In the genomic region with DNA sequence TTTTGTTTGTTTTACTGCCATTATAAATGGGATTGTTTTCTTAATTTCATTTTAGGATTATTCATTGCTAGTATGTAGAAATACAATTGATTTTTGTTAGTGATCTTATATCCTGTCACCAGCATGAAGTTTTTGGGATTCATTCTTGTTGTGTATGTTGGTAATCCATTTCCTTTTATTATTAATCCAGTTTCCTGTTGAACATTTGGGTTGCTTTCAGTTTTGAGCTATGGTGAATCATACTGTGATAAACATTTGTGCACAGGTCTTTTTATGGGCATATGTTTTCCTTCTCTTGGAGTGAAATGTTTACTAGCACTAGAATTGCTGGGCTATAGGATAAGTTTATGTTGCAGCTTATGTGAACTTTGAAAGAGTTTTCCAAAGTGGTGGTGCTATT, we compare ENCODE assay signal across 13 cellular contexts.
A peak's percentile ranks its signal among the peaks of the same experiment; 100 is the strongest.
DNase-seq lines count a peak whose midpoint lies in the region; ATAC-seq, FAIRE-seq and TF ChIP-seq lines count a peak whose summit lies in the region.
"Had no signal": no experiment of that assay in that cellular context is flagged by ENCODE, and none has a peak within 500 bp of the region (broad histone marks: within the 10 kb centered on the region; RNA-seq: fewer than 3 reads in every experiment).

No MANE protein-coding gene starts in this region.

- no peak for ATAC-seq in A549
- peak; percentile 66 for ATAC-seq in GM21619 (IDR thresholded peaks at IDR 0.05; ENCODE audit: unreplicated experiment)
- ATAC-seq in RWPE2 (ENCODE audit: low read depth) = peak; percentile 81
- no peak for ATAC-seq in GM18519 (IDR thresholded peaks at IDR 0.05; ENCODE audit: low FRiP score, unreplicated experiment)
- no peak for ATAC-seq in GM18867 (IDR thresholded peaks at IDR 0.05; ENCODE audit: unreplicated experiment)
- ATAC-seq: Right ventricle myocardium inferior, WTC11 had no signal

- H3K36me3 ChIP-seq in RWPE2 (ENCODE audit: low read depth) = peaks cover 45% of the 10 kb centered on the region
- peaks cover 2 to 12% of the 10 kb centered on the region in 2 experiments for H3K36me3 ChIP-seq in trophoblast cell (ENCODE audit: control insufficient read depth in 1 of 2, insufficient read depth in 2 of 2, low read length in 2 of 2)

- DNase-seq in A549 (ENCODE audit: low read depth in 1 of 2, low spot score in 1 of 2) (no peak), RWPE2 (ENCODE audit: low spot score) (no peak), foreskin fibroblast (peak; percentile 16 to 53), trophoblast cell (no peak), GM20000 (ENCODE audit: low spot score) (no peak)
- DNase-seq: activated gamma-delta T cell treated with Interleukin-2 at 50 U/mL for 16 hours, dorsolateral prefrontal cortex, naive B cell had no signal

- no peak overlapping the region for H2BK120ac ChIP-seq in trophoblast cell (ENCODE audit: insufficient read depth, low read length, poor library complexity)

- no peak overlapping the region for H4K8ac ChIP-seq in trophoblast cell (ENCODE audit: low read depth, low read length)

- H3K4me1 ChIP-seq in A549 (0 out of 3 replicates have a peak, but pooled peaks cover 4% of the 10 kb centered on the region), RWPE2 (ENCODE audit: insufficient read depth, poor library complexity, severe bottlenecking) (peaks cover 7% of the 10 kb centered on the region), trophoblast cell (ENCODE audit: control insufficient read depth in 1 of 2, insufficient read depth in 2 of 2, low read length in 2 of 2) (no peaks in the 10 kb centered on the region)

- no peak overlapping the region for H4K91ac ChIP-seq in trophoblast cell (ENCODE audit: low read depth, low read length)

- TF ChIP-seq CTCF in A549 (IDR thresholded peaks at IDR 0.05) = no peak
- no peak for TF ChIP-seq CTCF in RWPE2 (IDR thresholded peaks at IDR 0.05; ENCODE audit: poor library complexity, severe bottlenecking)
- TF ChIP-seq CTCF in foreskin fibroblast (IDR thresholded peaks at IDR 0.05; ENCODE audit: low read depth, low read length) = no peak
- no peak for TF ChIP-seq CTCF in GM20000 (IDR thresholded peaks at IDR 0.05; ENCODE audit: extremely low read depth, missing control alignments)

- no peak overlapping the region for H3K4ac ChIP-seq in trophoblast cell (ENCODE audit: low read depth, low read length)

- TF ChIP-seq POLR2A in A549 (IDR thresholded peaks at IDR 0.05; ENCODE audit: low read length) = no peak

- no peak overlapping the region for H2AK5ac ChIP-seq in trophoblast cell (ENCODE audit: low read length)

- H3K9ac ChIP-seq in trophoblast cell (ENCODE audit: low read length) = no peak overlapping the region

- TF ChIP-seq EP300 in A549 (IDR thresholded peaks at IDR 0.05) = no peak

- no peak overlapping the region for H2AFZ ChIP-seq in trophoblast cell (ENCODE audit: insufficient read depth, low read length, poor library complexity)

- no peak overlapping the region for H4K12ac ChIP-seq in trophoblast cell (ENCODE audit: low read depth, low read length)

- no peaks in the 10 kb centered on the region for H3K27me3 ChIP-seq in RWPE2 (ENCODE audit: insufficient read depth, poor library complexity, severe bottlenecking)
- H3K27me3 ChIP-seq in trophoblast cell (ENCODE audit: insufficient read depth, low read length) = no peaks in the 10 kb centered on the region
- H3K27me3 ChIP-seq: dorsolateral prefrontal cortex had no signal

- H3K27ac ChIP-seq in A549 (no peak overlapping the region), RWPE2 (ENCODE audit: poor library complexity, severe bottlenecking) (peak overlapping the region; percentile 28), trophoblast cell (ENCODE audit: low read depth, low read length) (no peak overlapping the region)

- no peaks in the 10 kb centered on the region for H3K79me1 ChIP-seq in trophoblast cell (ENCODE audit: low read length)

- no peak overlapping the region for H2BK12ac ChIP-seq in trophoblast cell (ENCODE audit: low read length)

- no peak overlapping the region for H3K14ac ChIP-seq in trophoblast cell (ENCODE audit: low read length)

- POLR2A ChIA-PET in A549 (lab: Yijun Ruan, JAX) = no interaction called here

- TF ChIP-seq RAD21 in A549 (conservative IDR thresholded peaks at IDR 0.05 in 1 of 2, IDR thresholded peaks at IDR 0.05 in 1 of 2) = no peak

- H2BK5ac ChIP-seq in trophoblast cell (ENCODE audit: low read depth, low read length, poor library complexity) = no peak overlapping the region

- H3K4me3 ChIP-seq in A549 (no peak overlapping the region), RWPE2 (ENCODE audit: severe bottlenecking) (no peak overlapping the region), foreskin fibroblast (ENCODE audit: low read depth in 1 of 2, low read length in 2 of 2) (peak overlapping the region in 1 of 2 donors; percentile 45), trophoblast cell (ENCODE audit: low read depth, low read length) (no peak overlapping the region)
- H3K4me3 ChIP-seq: dorsolateral prefrontal cortex had no signal

- H3K4me2 ChIP-seq in A549 = peak overlapping the region; percentile 17; the same call in 2 of the 3 replicates
- no peak overlapping the region for H3K4me2 ChIP-seq in trophoblast cell (ENCODE audit: low read length)

- H3K9me3 ChIP-seq in A549 (no peaks in the 10 kb centered on the region), RWPE2 (ENCODE audit: severe bottlenecking) (no peaks in the 10 kb centered on the region), trophoblast cell (ENCODE audit: insufficient read depth, low read depth, low read length) (no peaks in the 10 kb centered on the region)

- H3K79me2 ChIP-seq in trophoblast cell (ENCODE audit: control insufficient read depth, insufficient read depth, low read length, poor library complexity) = no peaks in the 10 kb centered on the region

- CTCF ChIA-PET in A549 (lab: Yijun Ruan, JAX) = interaction anchor here (1.2 kb wide), 2 partner anchors 10 to 69 kb away, joined by 3 to 4 read pairs; no protein-coding TSS in a partner anchor

- no peak overlapping the region for H3K18ac ChIP-seq in trophoblast cell (ENCODE audit: low read length)

- H3K23ac ChIP-seq in trophoblast cell (ENCODE audit: low read length) = no peak overlapping the region

- FAIRE-seq in A549 (lab: Jason Lieb, UNC) = no peak

TF ChIP-seq in A549, 52 proteins besides CTCF, POLR2A, EP300 and RAD21:
- no peak for TF ChIP-seq HOXB5 (CRISPR knock-in tag; IDR thresholded peaks at IDR 0.05)
- no peak for TF ChIP-seq JUN (IDR thresholded peaks at IDR 0.05)
- no peak for TF ChIP-seq SREBF2 (IDR thresholded peaks at IDR 0.05)
- TF ChIP-seq CHD2 (IDR thresholded peaks at IDR 0.05; ENCODE audit: low read length, partially characterized antibody) = no peak
- TF ChIP-seq MAZ (IDR thresholded peaks at IDR 0.05; ENCODE audit: borderline replicate concordance, low read depth, low read length) = no peak
- TF ChIP-seq, protein P1, sequence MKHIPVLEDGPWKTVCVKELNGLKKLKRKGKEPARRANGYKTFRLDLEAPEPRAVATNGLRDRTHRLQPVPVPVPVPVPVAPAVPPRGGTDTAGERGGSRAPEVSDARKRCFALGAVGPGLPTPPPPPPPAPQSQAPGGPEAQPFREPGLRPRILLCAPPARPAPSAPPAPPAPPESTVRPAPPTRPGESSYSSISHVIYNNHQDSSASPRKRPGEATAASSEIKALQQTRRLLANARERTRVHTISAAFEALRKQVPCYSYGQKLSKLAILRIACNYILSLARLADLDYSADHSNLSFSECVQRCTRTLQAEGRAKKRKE (CRISPR knock-in tag; IDR thresholded peaks at IDR 0.05; ENCODE audit: low read depth) = no peak
- TF ChIP-seq RFX5 (IDR thresholded peaks at IDR 0.05) = no peak
- no peak for TF ChIP-seq CHD4 (IDR thresholded peaks at IDR 0.05; ENCODE audit: borderline replicate concordance)
- TF ChIP-seq ZC3H11A (IDR thresholded peaks at IDR 0.05) = no peak
- TF ChIP-seq, protein P2, sequence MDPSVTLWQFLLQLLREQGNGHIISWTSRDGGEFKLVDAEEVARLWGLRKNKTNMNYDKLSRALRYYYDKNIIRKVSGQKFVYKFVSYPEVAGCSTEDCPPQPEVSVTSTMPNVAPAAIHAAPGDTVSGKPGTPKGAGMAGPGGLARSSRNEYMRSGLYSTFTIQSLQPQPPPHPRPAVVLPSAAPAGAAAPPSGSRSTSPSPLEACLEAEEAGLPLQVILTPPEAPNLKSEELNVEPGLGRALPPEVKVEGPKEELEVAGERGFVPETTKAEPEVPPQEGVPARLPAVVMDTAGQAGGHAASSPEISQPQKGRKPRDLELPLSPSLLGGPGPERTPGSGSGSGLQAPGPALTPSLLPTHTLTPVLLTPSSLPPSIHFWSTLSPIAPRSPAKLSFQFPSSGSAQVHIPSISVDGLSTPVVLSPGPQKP (IDR thresholded peaks at IDR 0.05; ENCODE audit: low read depth, low read length) = no peak
- TF ChIP-seq HDAC2 (IDR thresholded peaks at IDR 0.05) = no peak
- no peak for TF ChIP-seq CEBPB (IDR thresholded peaks at IDR 0.05)
- no peak for TF ChIP-seq TP53 (CRISPR knock-in tag; IDR thresholded peaks at IDR 0.05)
- TF ChIP-seq NPAS2 (CRISPR knock-in tag; IDR thresholded peaks at IDR 0.05; ENCODE audit: borderline replicate concordance) = no peak
- TF ChIP-seq, protein P3, sequence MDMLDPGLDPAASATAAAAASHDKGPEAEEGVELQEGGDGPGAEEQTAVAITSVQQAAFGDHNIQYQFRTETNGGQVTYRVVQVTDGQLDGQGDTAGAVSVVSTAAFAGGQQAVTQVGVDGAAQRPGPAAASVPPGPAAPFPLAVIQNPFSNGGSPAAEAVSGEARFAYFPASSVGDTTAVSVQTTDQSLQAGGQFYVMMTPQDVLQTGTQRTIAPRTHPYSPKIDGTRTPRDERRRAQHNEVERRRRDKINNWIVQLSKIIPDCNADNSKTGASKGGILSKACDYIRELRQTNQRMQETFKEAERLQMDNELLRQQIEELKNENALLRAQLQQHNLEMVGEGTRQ (IDR thresholded peaks at IDR 0.05) = no peak
- TF ChIP-seq, protein P4, sequence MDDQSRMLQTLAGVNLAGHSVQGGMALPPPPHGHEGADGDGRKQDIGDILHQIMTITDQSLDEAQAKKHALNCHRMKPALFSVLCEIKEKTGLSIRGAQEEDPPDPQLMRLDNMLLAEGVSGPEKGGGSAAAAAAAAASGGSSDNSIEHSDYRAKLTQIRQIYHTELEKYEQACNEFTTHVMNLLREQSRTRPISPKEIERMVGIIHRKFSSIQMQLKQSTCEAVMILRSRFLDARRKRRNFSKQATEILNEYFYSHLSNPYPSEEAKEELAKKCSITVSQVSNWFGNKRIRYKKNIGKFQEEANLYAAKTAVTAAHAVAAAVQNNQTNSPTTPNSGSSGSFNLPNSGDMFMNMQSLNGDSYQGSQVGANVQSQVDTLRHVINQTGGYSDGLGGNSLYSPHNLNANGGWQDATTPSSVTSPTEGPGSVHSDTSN (IDR thresholded peaks at IDR 0.05) = no peak
- no peak for TF ChIP-seq MYC (IDR thresholded peaks at IDR 0.05; ENCODE audit: borderline replicate concordance, low read length)
- no peak for TF ChIP-seq RARB (CRISPR knock-in tag; IDR thresholded peaks at IDR 0.05)

Comparison
In these comparisons a context has a peak if more than half of its experiments do, and no peak if none do; other contexts are left out.
1. ATAC-seq: peak in GM21619 (single experiment) and RWPE2 (single experiment); none in A549 (0 of 2), GM18519 (single experiment) and GM18867 (single experiment).
2. DNase-seq: peak in foreskin fibroblast (2 of 2); none in A549 (0 of 2), RWPE2 (single experiment), trophoblast cell (0 of 2) and GM20000 (single experiment).